ENCODE assay signal across 12 cellular contexts in the genomic region with DNA sequence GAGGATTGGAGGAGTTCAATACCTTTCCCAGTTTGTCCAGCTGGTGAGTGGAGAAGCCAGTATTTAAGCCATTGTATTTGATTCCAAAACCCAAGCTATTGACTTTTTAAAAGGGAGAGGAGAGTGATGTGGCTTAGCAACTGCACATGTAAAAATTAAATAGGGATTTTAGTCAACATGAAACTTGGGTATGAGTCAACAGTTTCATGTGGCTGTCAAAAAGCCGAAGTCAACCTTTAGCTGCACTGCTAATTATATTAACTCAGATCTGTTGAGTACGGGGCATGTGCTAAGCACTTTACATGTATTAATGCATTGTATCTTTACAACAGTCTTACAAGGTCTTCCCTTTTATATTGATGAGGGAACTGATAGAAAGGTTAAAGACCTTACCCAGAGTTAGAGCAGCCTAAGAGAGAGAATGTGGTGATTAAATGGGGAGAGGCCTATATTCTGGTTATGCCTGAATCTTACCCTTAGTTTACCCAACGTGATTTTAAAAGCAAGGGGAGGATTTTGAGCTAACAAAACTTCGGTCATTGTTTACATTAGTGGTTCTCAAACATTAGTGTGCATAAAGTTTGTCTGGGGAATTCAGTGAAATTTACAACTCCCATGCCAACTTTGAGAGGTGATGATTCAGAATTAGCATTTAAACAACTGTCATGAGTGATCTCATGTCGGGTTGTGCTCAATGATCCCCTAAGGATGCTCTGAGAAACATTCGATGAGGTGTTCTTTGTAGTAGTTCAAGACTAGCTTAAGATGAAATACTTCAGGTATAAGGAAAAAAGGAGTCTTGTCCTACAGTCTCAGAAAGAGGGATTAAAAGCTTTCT. TPM values are rescaled to one million over a fixed set of nuclear protein-coding genes. Genes with fewer than 3 reads are reported as not detected.
DNase-seq lines count a peak whose midpoint lies in the region; ATAC-seq and TF ChIP-seq lines count a peak whose summit lies in the region.
"Had no signal": no experiment of that assay in that cellular context is flagged by ENCODE, and none has a peak within 500 bp of the region (broad histone marks: within the 10 kb centered on the region; RNA-seq: fewer than 3 reads in every experiment).

No MANE protein-coding gene starts in this region.

- H3K27me3 Mint-ChIP-seq in nephron progenitor cell (ENCODE audit: low read depth, poor library complexity), result peaks cover 35% of the 10 kb centered on the region

- no peak overlapping the region for H3K18ac ChIP-seq in mesenchymal stem cell (ENCODE audit: low read depth in 1 of 2, low read length in 2 of 2)

- no peak overlapping the region for H3K4me3 Mint-ChIP-seq in stimulated activated effector memory CD8-positive, alpha-beta T cell treated with anti-CD3 and anti-CD28 coated beads, Interleukin-12 subunit alpha, Interleukin-12 subunit beta, amount 100 ng/mL, for 72 hours
- no peak overlapping the region for H3K4me3 Mint-ChIP-seq in nephron progenitor cell
- H3K4me3 Mint-ChIP-seq: naive B cell had no signal

- H3K23ac ChIP-seq in mesenchymal stem cell (ENCODE audit: low read length in 2 of 2), result no peak overlapping the region

- no peak overlapping the region for H3K4me2 ChIP-seq in mesenchymal stem cell (ENCODE audit: low read length, poor library complexity, severe bottlenecking)

- no peak overlapping the region for H3K27ac ChIP-seq in mesenchymal stem cell (ENCODE audit: low read length, poor library complexity, severe bottlenecking)
- H3K27ac ChIP-seq: HL-60 had no signal

- no peak for TF ChIP-seq CTCF in nephron progenitor cell (IDR thresholded peaks at IDR 0.05)

- H3K36me3 ChIP-seq in mesenchymal stem cell (ENCODE audit: control insufficient read depth in 1 of 2, insufficient read depth in 2 of 2, low read depth in 1 of 2, low read length in 2 of 2), result no peaks in the 10 kb centered on the region

- H3K9ac ChIP-seq in mesenchymal stem cell (ENCODE audit: low read length), result no peak overlapping the region

- H3K4me1 ChIP-seq in mesenchymal stem cell (ENCODE audit: control insufficient read depth, insufficient read depth, low read depth, low read length), result no peaks in the 10 kb centered on the region

- no peaks in the 10 kb centered on the region for H3K9me3 Mint-ChIP-seq in stimulated activated effector memory CD8-positive, alpha-beta T cell treated with anti-CD3 and anti-CD28 coated beads, Interleukin-12 subunit alpha, Interleukin-12 subunit beta, amount 100 ng/mL, for 72 hours
- H3K9me3 Mint-ChIP-seq in nephron progenitor cell, result peaks cover 18% of the 10 kb centered on the region

- ATAC-seq in GM19025 (IDR thresholded peaks at IDR 0.05; ENCODE audit: low read depth, unreplicated experiment), result peak; percentile 87
- ATAC-seq in GM21723 (IDR thresholded peaks at IDR 0.05; ENCODE audit: unreplicated experiment), result peak; percentile 99
- peak; percentile 99 for ATAC-seq in HG03196 (IDR thresholded peaks at IDR 0.05; ENCODE audit: unreplicated experiment)
- peak; percentile 77 for ATAC-seq in stimulated activated effector memory CD8-positive, alpha-beta T cell treated with anti-CD3 and anti-CD28 coated beads, Interleukin-12 subunit alpha, Interleukin-12 subunit beta, amount 100 ng/mL, for 72 hours

- no peak overlapping the region for H2BK5ac ChIP-seq in mesenchymal stem cell (ENCODE audit: low read depth, low read length, poor library complexity, severe bottlenecking)

- H3K4me1 Mint-ChIP-seq in stimulated activated effector memory CD8-positive, alpha-beta T cell treated with anti-CD3 and anti-CD28 coated beads, Interleukin-12 subunit alpha, Interleukin-12 subunit beta, amount 100 ng/mL, for 72 hours, result no peaks in the 10 kb centered on the region
- H3K4me1 Mint-ChIP-seq in nephron progenitor cell, result no peaks in the 10 kb centered on the region
- H3K4me1 Mint-ChIP-seq: naive B cell had no signal

- H4K8ac ChIP-seq in mesenchymal stem cell (ENCODE audit: low read length), result no peak overlapping the region

- no peak overlapping the region for H3K14ac ChIP-seq in mesenchymal stem cell (ENCODE audit: low read length in 2 of 2)

- no peak overlapping the region for H2BK15ac ChIP-seq in mesenchymal stem cell (ENCODE audit: low read depth, poor library complexity, severe bottlenecking)

- WGBS in mesenchymal stem cell, result 60% methylated on average over 4 of the region's 6 CpGs

- H2BK12ac ChIP-seq in mesenchymal stem cell (ENCODE audit: low read length in 2 of 2), result no peak overlapping the region

- H2AFZ ChIP-seq in mesenchymal stem cell (ENCODE audit: low read depth, low read length), result no peak overlapping the region

- no peaks in the 10 kb centered on the region for H3K36me3 Mint-ChIP-seq in stimulated activated effector memory CD8-positive, alpha-beta T cell treated with anti-CD3 and anti-CD28 coated beads, Interleukin-12 subunit alpha, Interleukin-12 subunit beta, amount 100 ng/mL, for 72 hours
- H3K36me3 Mint-ChIP-seq in nephron progenitor cell (ENCODE audit: low read depth), result no peaks in the 10 kb centered on the region
- H3K36me3 Mint-ChIP-seq: naive B cell had no signal

- H2BK120ac ChIP-seq in mesenchymal stem cell (ENCODE audit: low read depth, low read length), result no peak overlapping the region

- H3K79me1 ChIP-seq in mesenchymal stem cell (replicated peaks; ENCODE audit: low read length, poor library complexity, severe bottlenecking), result no peaks in the 10 kb centered on the region

- H3K27me3 ChIP-seq in mesenchymal stem cell (ENCODE audit: control insufficient read depth in 1 of 2, insufficient read depth in 1 of 2, low read length in 2 of 2), result no peaks in the 10 kb centered on the region

- DNase-seq in stimulated activated effector memory CD8-positive, alpha-beta T cell treated with anti-CD3 and anti-CD28 coated beads, Interleukin-12 subunit alpha, Interleukin-12 subunit beta, amount 100 ng/mL, for 72 hours (ENCODE audit: low spot score in 2 of 2), result no peak
- DNase-seq in NCI-H1092 (lab: John Stamatoyannopoulos, UW) (no peak), nephron progenitor cell (no peak), mesenchymal stem cell (no peak)
- DNase-seq: activated CD4-positive, alpha-beta T cell treated with anti-CD3 and anti-CD28 coated beads for 48 hours; naive B cell; Right ventricle myocardium superior; stimulated activated CD4-positive, alpha-beta T cell treated with anti-CD3 and anti-CD28 coated beads, Interleukin-1b, Interleukin-23, amount 100 ng/mL, for 48 hours had no signal

- no peak overlapping the region for H3K4me3 ChIP-seq in mesenchymal stem cell (ENCODE audit: insufficient read depth in 1 of 2, low read depth in 1 of 2, low read length in 2 of 2)

- no peak overlapping the region for H3K4ac ChIP-seq in mesenchymal stem cell (ENCODE audit: low read depth in 1 of 2, low read length in 2 of 2)

- H3K9me3 ChIP-seq in mesenchymal stem cell (ENCODE audit: control insufficient read depth, low read length), result peaks cover 11% of the 10 kb centered on the region

- H2AK5ac ChIP-seq in mesenchymal stem cell (ENCODE audit: low read length, severe bottlenecking), result no peak overlapping the region

- no peak overlapping the region for H4K91ac ChIP-seq in mesenchymal stem cell (ENCODE audit: low read length)

- H3K27ac Mint-ChIP-seq in stimulated activated effector memory CD8-positive, alpha-beta T cell treated with anti-CD3 and anti-CD28 coated beads, Interleukin-12 subunit alpha, Interleukin-12 subunit beta, amount 100 ng/mL, for 72 hours, result no peak overlapping the region
- no peak overlapping the region for H3K27ac Mint-ChIP-seq in nephron progenitor cell
- H3K27ac Mint-ChIP-seq: naive B cell had no signal

RNA-seq across cellular contexts. Expression of a gene that starts 6.9 kb away (rescaled TPM):
- polyA plus RNA-seq in mesenchymal stem cell (2013, experiment 1 of 2), result 0.15 TPM
- polyA plus RNA-seq in mesenchymal stem cell (2013, experiment 2 of 2), result 0.12 TPM
